Comparison of ENCODE assay signal across 1 cellular context in the genomic region with DNA sequence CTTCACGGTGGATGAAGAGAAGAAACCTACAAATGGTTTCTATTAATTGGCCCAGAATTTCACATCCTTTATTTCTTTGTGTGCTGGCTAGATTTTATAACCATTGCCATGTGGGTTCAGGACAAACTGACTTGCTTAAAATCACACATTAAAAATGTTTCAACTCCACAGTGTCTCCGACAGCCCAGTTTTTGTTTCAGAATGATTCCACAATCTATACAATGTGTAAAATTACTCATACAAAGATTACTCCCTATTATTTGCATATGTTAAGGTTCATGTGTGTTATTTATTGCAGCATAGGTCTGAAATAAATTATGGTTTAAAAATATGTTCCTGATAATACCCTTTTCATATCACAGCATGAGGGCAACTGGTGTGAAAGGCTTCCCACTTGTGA.
TF ChIP-seq lines count a peak whose summit lies in the region.

No MANE protein-coding gene starts in this region.

TF ChIP-seq in HepG2, 621 proteins besides CTCF, POLR2A, EP300 and RAD21 (continued from another document):
- TF ChIP-seq, protein P1, sequence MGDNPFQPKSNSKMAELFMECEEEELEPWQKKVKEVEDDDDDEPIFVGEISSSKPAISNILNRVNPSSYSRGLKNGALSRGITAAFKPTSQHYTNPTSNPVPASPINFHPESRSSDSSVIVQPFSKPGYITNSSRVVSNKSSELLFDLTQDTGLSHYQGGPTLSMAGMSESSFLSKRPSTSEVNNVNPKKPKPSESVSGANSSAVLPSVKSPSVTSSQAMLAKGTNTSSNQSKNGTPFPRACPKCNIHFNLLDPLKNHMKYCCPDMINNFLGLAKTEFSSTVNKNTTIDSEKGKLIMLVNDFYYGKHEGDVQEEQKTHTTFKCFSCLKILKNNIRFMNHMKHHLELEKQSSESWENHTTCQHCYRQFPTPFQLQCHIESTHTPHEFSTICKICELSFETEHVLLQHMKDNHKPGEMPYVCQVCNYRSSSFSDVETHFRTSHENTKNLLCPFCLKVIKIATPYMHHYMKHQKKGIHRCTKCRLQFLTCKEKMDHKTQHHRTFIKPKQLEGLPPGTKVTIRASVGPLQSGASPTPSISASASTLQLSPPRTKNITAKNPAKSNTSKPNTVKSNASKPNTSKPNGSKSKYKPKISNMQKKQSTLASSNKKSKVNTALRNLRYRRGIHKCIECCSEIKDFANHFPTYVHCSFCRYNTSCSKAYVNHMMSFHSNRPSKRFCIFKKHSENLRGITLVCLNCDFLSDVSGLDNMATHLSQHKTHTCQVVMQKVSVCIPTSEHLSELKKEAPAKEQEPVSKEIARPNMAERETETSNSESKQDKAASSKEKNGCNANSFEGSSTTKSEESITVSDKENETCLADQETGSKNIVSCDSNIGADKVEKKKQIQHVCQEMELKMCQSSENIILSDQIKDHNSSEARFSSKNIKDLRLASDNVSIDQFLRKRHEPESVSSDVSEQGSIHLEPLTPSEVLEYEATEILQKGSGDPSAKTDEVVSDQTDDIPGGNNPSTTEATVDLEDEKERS (CRISPR knock-in tag; IDR thresholded peaks at IDR 0.05) = no peak
- TF ChIP-seq MIXL1 (CRISPR knock-in tag; IDR thresholded peaks at IDR 0.05) (no peak), ZZZ3 (CRISPR knock-in tag; IDR thresholded peaks at IDR 0.05; ENCODE audit: borderline replicate concordance) (no peak)
- TF ChIP-seq, protein P2, sequence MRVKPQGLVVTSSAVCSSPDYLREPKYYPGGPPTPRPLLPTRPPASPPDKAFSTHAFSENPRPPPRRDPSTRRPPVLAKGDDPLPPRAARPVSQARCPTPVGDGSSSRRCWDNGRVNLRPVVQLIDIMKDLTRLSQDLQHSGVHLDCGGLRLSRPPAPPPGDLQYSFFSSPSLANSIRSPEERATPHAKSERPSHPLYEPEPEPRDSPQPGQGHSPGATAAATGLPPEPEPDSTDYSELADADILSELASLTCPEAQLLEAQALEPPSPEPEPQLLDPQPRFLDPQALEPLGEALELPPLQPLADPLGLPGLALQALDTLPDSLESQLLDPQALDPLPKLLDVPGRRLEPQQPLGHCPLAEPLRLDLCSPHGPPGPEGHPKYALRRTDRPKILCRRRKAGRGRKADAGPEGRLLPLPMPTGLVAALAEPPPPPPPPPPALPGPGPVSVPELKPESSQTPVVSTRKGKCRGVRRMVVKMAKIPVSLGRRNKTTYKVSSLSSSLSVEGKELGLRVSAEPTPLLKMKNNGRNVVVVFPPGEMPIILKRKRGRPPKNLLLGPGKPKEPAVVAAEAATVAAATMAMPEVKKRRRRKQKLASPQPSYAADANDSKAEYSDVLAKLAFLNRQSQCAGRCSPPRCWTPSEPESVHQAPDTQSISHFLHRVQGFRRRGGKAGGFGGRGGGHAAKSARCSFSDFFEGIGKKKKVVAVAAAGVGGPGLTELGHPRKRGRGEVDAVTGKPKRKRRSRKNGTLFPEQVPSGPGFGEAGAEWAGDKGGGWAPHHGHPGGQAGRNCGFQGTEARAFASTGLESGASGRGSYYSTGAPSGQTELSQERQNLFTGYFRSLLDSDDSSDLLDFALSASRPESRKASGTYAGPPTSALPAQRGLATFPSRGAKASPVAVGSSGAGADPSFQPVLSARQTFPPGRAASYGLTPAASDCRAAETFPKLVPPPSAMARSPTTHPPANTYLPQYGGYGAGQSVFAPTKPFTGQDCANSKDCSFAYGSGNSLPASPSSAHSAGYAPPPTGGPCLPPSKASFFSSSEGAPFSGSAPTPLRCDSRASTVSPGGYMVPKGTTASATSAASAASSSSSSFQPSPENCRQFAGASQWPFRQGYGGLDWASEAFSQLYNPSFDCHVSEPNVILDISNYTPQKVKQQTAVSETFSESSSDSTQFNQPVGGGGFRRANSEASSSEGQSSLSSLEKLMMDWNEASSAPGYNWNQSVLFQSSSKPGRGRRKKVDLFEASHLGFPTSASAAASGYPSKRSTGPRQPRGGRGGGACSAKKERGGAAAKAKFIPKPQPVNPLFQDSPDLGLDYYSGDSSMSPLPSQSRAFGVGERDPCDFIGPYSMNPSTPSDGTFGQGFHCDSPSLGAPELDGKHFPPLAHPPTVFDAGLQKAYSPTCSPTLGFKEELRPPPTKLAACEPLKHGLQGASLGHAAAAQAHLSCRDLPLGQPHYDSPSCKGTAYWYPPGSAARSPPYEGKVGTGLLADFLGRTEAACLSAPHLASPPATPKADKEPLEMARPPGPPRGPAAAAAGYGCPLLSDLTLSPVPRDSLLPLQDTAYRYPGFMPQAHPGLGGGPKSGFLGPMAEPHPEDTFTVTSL (CRISPR knock-in tag; IDR thresholded peaks at IDR 0.05; ENCODE audit: borderline replicate concordance) = no peak
TF ChIP-seq in HepG2: peak in this region for 0.
